ENCODE assay signal across 24 cellular contexts in genomic region chr11:56845121-56845732, GRCh38.
DNase-seq lines count a peak whose midpoint lies in the region; ATAC-seq, FAIRE-seq and TF ChIP-seq lines count a peak whose summit lies in the region.
"Had no signal": no experiment of that assay in that cellular context is flagged by ENCODE, and none has a peak within 500 bp of the region (broad histone marks: within the 10 kb centered on the region; RNA-seq: fewer than 3 reads in every experiment).

No MANE protein-coding gene starts in this region.

- 96% methylated on average over 20 of the region's 20 CpGs for WGBS in right cardiac atrium
- WGBS in heart right ventricle, 2 donors: 93 to 95% methylated on average over 14 to 20 of the region's 20 CpGs
- WGBS in A549 (ENCODE audit: missing lambda C conversion rate): 83% methylated on average over 1 of the region's 20 CpGs
- WGBS in small intestine, 3 donors: 90 to 95% (median 94%) methylated on average over 15 to 20 of the region's 20 CpGs

- POLR2A ChIA-PET in A549 (lab: Yijun Ruan, JAX): no interaction called here

- BruUV-seq in Calu3 (replicated peaks; lab: Mats Ljungman, UMichigan): no TSS peak

- H3K9me3 ChIP-seq in right cardiac atrium (ENCODE audit: control insufficient read depth, low read length) (no peaks in the 10 kb centered on the region), heart right ventricle (no peaks in the 10 kb centered on the region), A549 (peaks cover 43% of the 10 kb centered on the region), small intestine (ENCODE audit: control insufficient read depth, low read depth) (no peaks in the 10 kb centered on the region)
- H3K9me3 ChIP-seq: Caco-2 had no signal

- H3K4me3 ChIP-seq in right cardiac atrium (ENCODE audit: low read length): no peak overlapping the region
- no peak overlapping the region for H3K4me3 ChIP-seq in heart right ventricle
- no peak overlapping the region for H3K4me3 ChIP-seq in A549
- H3K4me3 ChIP-seq in small intestine (ENCODE audit: low read depth in 1 of 2, low read length in 2 of 2): no peak overlapping the region
- H3K4me3 ChIP-seq: BLaER1, GM23248 had no signal

- DNase-seq in right cardiac atrium (peak in 2 of 3 donors; percentile 20 to 41), heart right ventricle (no peak), A549 (ENCODE audit: low read depth in 1 of 2, low spot score in 1 of 2) (no peak), Calu3 (no peak), posterior vena cava (ENCODE audit: low spot score) (peak; percentile 72), small intestine (no peak), G401 (ENCODE audit: low spot score) (no peak)
- DNase-seq: Caco-2; CD4-positive, CD25-positive, alpha-beta regulatory T cell; CD8-positive, alpha-beta T cell; DMS 273 treated with DMSO at 0.1 percent for 48 hours; DMS79; EL; GF-D8; GM23248; H7 had no signal

- no peak for TF ChIP-seq POLR2A in A549 (IDR thresholded peaks at IDR 0.05; ENCODE audit: low read length)

- H3K36me3 Mint-ChIP-seq in Calu3 (ENCODE audit: insufficient read depth, unreplicated experiment): peaks cover 5% of the 10 kb centered on the region
- H3K36me3 Mint-ChIP-seq: CD4-positive, CD25-positive, alpha-beta regulatory T cell; CD8-positive, alpha-beta T cell had no signal

- no peak overlapping the region for H3K4me2 ChIP-seq in A549
- H3K4me2 ChIP-seq: BLaER1 had no signal

- H3K27me3 ChIP-seq in right cardiac atrium (ENCODE audit: control insufficient read depth, insufficient read depth) (no peaks in the 10 kb centered on the region), heart right ventricle (peaks cover 0 to 12% (median 0%) of the 10 kb centered on the region in 7 donors), small intestine (ENCODE audit: control insufficient read depth in 2 of 2, insufficient read depth in 2 of 2, low read length in 2 of 2) (no peaks in the 10 kb centered on the region)
- H3K27me3 ChIP-seq: BLaER1 had no signal

- no peak overlapping the region for H3K27ac ChIP-seq in right cardiac atrium (ENCODE audit: low read length)
- no peak overlapping the region for H3K27ac ChIP-seq in heart right ventricle
- peak overlapping the region; percentile 88 to 94 for H3K27ac ChIP-seq in A549
- H3K27ac ChIP-seq in small intestine (ENCODE audit: low read depth in 1 of 2, low read length in 1 of 2): no peak overlapping the region
- H3K27ac ChIP-seq: BLaER1, C4-2B, GM23248 had no signal

- peak overlapping the region; percentile 87 for H3K27ac Mint-ChIP-seq in Calu3 (ENCODE audit: unreplicated experiment)
- H3K27ac Mint-ChIP-seq: B cell; CD4-positive, CD25-positive, alpha-beta regulatory T cell; CD8-positive, alpha-beta T cell had no signal

- H3K27me3 Mint-ChIP-seq in Calu3 (ENCODE audit: unreplicated experiment): no peaks in the 10 kb centered on the region
- H3K27me3 Mint-ChIP-seq: B cell; CD4-positive, CD25-positive, alpha-beta regulatory T cell had no signal

- H3K36me3 ChIP-seq in heart right ventricle (no peaks in the 10 kb centered on the region), small intestine (ENCODE audit: control insufficient read depth in 2 of 2, insufficient read depth in 2 of 2, low read length in 2 of 2) (no peaks in the 10 kb centered on the region)
- H3K36me3 ChIP-seq: BLaER1 had no signal

- peaks cover 4% of the 10 kb centered on the region for H3K9me3 Mint-ChIP-seq in Calu3 (ENCODE audit: low read depth, unreplicated experiment)
- H3K9me3 Mint-ChIP-seq: CD8-positive, alpha-beta T cell had no signal

- TF ChIP-seq RAD21 in A549 (conservative IDR thresholded peaks at IDR 0.05 in 1 of 2, IDR thresholded peaks at IDR 0.05 in 1 of 2): no peak

- in situ Hi-C loops in G401 (cut with HindIII; ENCODE audit: low sequenced_read_pairs): no loop called here

- CTCF ChIA-PET in A549 (lab: Yijun Ruan, JAX): interaction anchor here (1.0 to 14.4 kb wide), 4 partner anchors 63 to 427 kb away, joined by 3 to 596 read pairs (median 4); no protein-coding TSS in a partner anchor
- CTCF ChIA-PET in Calu3 (lab: Charles Lee): no interaction called here

- no peaks in the 10 kb centered on the region for H3K4me1 ChIP-seq in right cardiac atrium (ENCODE audit: control insufficient read depth, insufficient read depth, low read length)
- H3K4me1 ChIP-seq in heart right ventricle: peaks cover 0 to 4% (median 0%) of the 10 kb centered on the region in 9 donors
- H3K4me1 ChIP-seq in A549: peaks cover 51% of the 10 kb centered on the region
- no peaks in the 10 kb centered on the region for H3K4me1 ChIP-seq in small intestine (ENCODE audit: control insufficient read depth in 2 of 2, insufficient read depth in 1 of 2, low read depth in 1 of 2, low read length in 1 of 2)
- H3K4me1 ChIP-seq: Caco-2 had no signal

- no peak overlapping the region for H3K4me3 Mint-ChIP-seq in Calu3 (ENCODE audit: low read depth, unreplicated experiment)
- H3K4me3 Mint-ChIP-seq: B cell; CD4-positive, CD25-positive, alpha-beta regulatory T cell; CD8-positive, alpha-beta T cell had no signal

- TF ChIP-seq EP300 in A549 (IDR thresholded peaks at IDR 0.05): no peak

- H3K4me1 Mint-ChIP-seq in Calu3 (ENCODE audit: low read depth, unreplicated experiment): peaks cover 65% of the 10 kb centered on the region
- H3K4me1 Mint-ChIP-seq: B cell; CD4-positive, CD25-positive, alpha-beta regulatory T cell had no signal

- intact Hi-C loops in right cardiac atrium (cut with DNase I): loop anchor here in 1 of 4 donors (10.0 kb wide), 1 partner anchor 270 kb away; no protein-coding TSS in a partner anchor
- intact Hi-C loops in heart right ventricle (cut with DNase I): loop anchor here in 4 of 10 donors (5.0 to 10.0 kb wide), 4 partner anchors 270 to 430 kb away; no protein-coding TSS in a partner anchor
- intact Hi-C loops in Calu3 (cut with micrococcal nuclease; ENCODE audit: unreplicated experiment): loop anchor here (10.0 kb wide), 1 partner anchor 140 kb away; the partner anchor contains the start of gene OR5AK2
- intact Hi-C loops in posterior vena cava (cut with DNase I): no loop called here

- FAIRE-seq in A549 (lab: Jason Lieb, UNC) (no peak), small intestine (lab: Jason Lieb, UNC) (no peak)
- FAIRE-seq: D721Med, GM12891, GM18507, H1 had no signal

- TF ChIP-seq CTCF in heart right ventricle (IDR thresholded peaks at IDR 0.05) (no peak), A549 (IDR thresholded peaks at IDR 0.05) (no peak), Calu3 (IDR thresholded peaks at IDR 0.05; ENCODE audit: unreplicated experiment) (no peak)

- ATAC-seq in right cardiac atrium (peak in 1 of 2 donors; percentile 11), heart right ventricle (no peak), A549 (no peak)
- ATAC-seq: CD8-positive, alpha-beta T cell; HCT116 had no signal

TF ChIP-seq in A549, 52 proteins besides CTCF, POLR2A, EP300 and RAD21:
- TF ChIP-seq ZFP36 (IDR thresholded peaks at IDR 0.05; ENCODE audit: borderline replicate concordance, partially characterized antibody): no peak
- TF ChIP-seq EHF (CRISPR knock-in tag; IDR thresholded peaks at IDR 0.05): no peak
- TF ChIP-seq HMGXB4 (CRISPR knock-in tag; IDR thresholded peaks at IDR 0.05; ENCODE audit: borderline replicate concordance): no peak
- TF ChIP-seq PHF8 (IDR thresholded peaks at IDR 0.05; ENCODE audit: borderline replicate concordance, low read depth): no peak
TF ChIP-seq in A549: peak in this region for 0.

Comparison
In these comparisons a context has a peak if more than half of its experiments do, and no peak if none do; other contexts are left out.
1. DNase-seq: peak in right cardiac atrium (2 of 3) and posterior vena cava (single experiment); none in heart right ventricle (0 of 2), A549 (0 of 2), Calu3 (single experiment), small intestine (single experiment) and G401 (single experiment).
2. H3K27ac ChIP-seq: peak in A549 (2 of 2); none in right cardiac atrium (single experiment), heart right ventricle (0 of 10) and small intestine (0 of 2).